ENCODE assay signal across 15 cellular contexts in genomic region chrX:44908198-44908597, GRCh38. TPM values are rescaled to one million over a fixed set of nuclear protein-coding genes. Genes with fewer than 3 reads are reported as not detected.
DNase-seq lines count a peak whose midpoint lies in the region; ATAC-seq and TF ChIP-seq lines count a peak whose summit lies in the region.
"Had no signal": no experiment of that assay in that cellular context is flagged by ENCODE, and none has a peak within 500 bp of the region (broad histone marks: within the 10 kb centered on the region; RNA-seq: fewer than 3 reads in every experiment).

No MANE protein-coding gene starts in this region.

- 0 out of 2 replicates have a peak overlapping the region, but pooled peaks have one; percentile 3 for H3K4me2 ChIP-seq in HCT116 (ENCODE audit: low read length)

- H3K27ac Mint-ChIP-seq in CD4-positive, CD25-positive, alpha-beta regulatory T cell, result peak overlapping the region in 2 of 3 donors; percentile 10 to 23
- H3K27ac Mint-ChIP-seq in activated naive CD8-positive, alpha-beta T cell treated with anti-CD3 and anti-CD28 coated beads, Interleukin-2, amount 50 U/mL, for 24 hours, result peak overlapping the region; percentile 66

- peaks cover 0 to 11% (median 3%) of the 10 kb centered on the region in 7 donors for H3K9me3 Mint-ChIP-seq in CD4-positive, CD25-positive, alpha-beta regulatory T cell
- peaks cover 4% of the 10 kb centered on the region for H3K9me3 Mint-ChIP-seq in activated naive CD8-positive, alpha-beta T cell treated with anti-CD3 and anti-CD28 coated beads, Interleukin-2, amount 50 U/mL, for 24 hours

- TF ChIP-seq CTCF in HCT116 (IDR thresholded peaks at IDR 0.05 in 2 of 3, conservative IDR thresholded peaks at IDR 0.05 in 1 of 3; ENCODE audit: borderline replicate concordance in 1 of 3, insufficient read depth in 1 of 3, low read depth in 2 of 3, low read length in 2 of 3), result no peak

- H3K36me3 ChIP-seq in CD4-positive, CD25-positive, alpha-beta regulatory T cell (ENCODE audit: control insufficient read depth, insufficient read depth, low read length), result no peaks in the 10 kb centered on the region
- H3K36me3 ChIP-seq in HCT116 (ENCODE audit: control insufficient read depth in 1 of 2, insufficient read depth in 2 of 2, low read length in 2 of 2), result no peaks in the 10 kb centered on the region
- H3K36me3 ChIP-seq: colonic mucosa, heart left ventricle, prostate gland had no signal

- no peak overlapping the region for H3K27ac ChIP-seq in CD4-positive, CD25-positive, alpha-beta regulatory T cell (ENCODE audit: insufficient read depth, low read length, poor library complexity, severe bottlenecking)
- H3K27ac ChIP-seq in HCT116 (ENCODE audit: low read depth, low read length), result no peak overlapping the region
- H3K27ac ChIP-seq in caudate nucleus (ENCODE audit: low read depth, low read length), result no peak overlapping the region
- H3K27ac ChIP-seq: colonic mucosa, prostate gland, VCaP had no signal

- CTCF ChIA-PET in HCT116 (lab: Charles Lee), result no interaction called here

- H3K4me1 Mint-ChIP-seq in CD4-positive, CD25-positive, alpha-beta regulatory T cell, result peaks cover 27 to 73% (median 55%) of the 10 kb centered on the region in 4 donors
- peaks cover 54% of the 10 kb centered on the region for H3K4me1 Mint-ChIP-seq in activated naive CD8-positive, alpha-beta T cell treated with anti-CD3 and anti-CD28 coated beads, Interleukin-2, amount 50 U/mL, for 24 hours

- no peak for ATAC-seq in CD4-positive, CD25-positive, alpha-beta regulatory T cell (ENCODE audit: low read depth in 2 of 2)
- ATAC-seq in HCT116, result no peak
- peak; percentile 33 for ATAC-seq in activated naive CD8-positive, alpha-beta T cell treated with anti-CD3 and anti-CD28 coated beads, Interleukin-2, amount 50 U/mL, for 24 hours

- H3K4me3 ChIP-seq in CD4-positive, CD25-positive, alpha-beta regulatory T cell (ENCODE audit: low read depth, low read length), result peak overlapping the region; percentile 28
- no peak overlapping the region for H3K4me3 ChIP-seq in HCT116 (replicated peaks in 1 of 2; ENCODE audit: low read depth in 1 of 2, low read length in 2 of 2)
- H3K4me3 ChIP-seq: colonic mucosa, heart left ventricle, lung, prostate gland had no signal

- H3K9me3 ChIP-seq in CD4-positive, CD25-positive, alpha-beta regulatory T cell (ENCODE audit: control insufficient read depth in 2 of 2, low read length in 2 of 2), result peaks cover 0 to 3% of the 10 kb centered on the region in 2 experiments
- H3K9me3 ChIP-seq in HCT116 (ENCODE audit: control insufficient read depth in 1 of 2, insufficient read depth in 1 of 2, low read depth in 1 of 2, low read length in 2 of 2), result no peaks in the 10 kb centered on the region
- H3K9me3 ChIP-seq: colonic mucosa, prostate gland had no signal

- H2AFZ ChIP-seq in HCT116 (ENCODE audit: low read depth, low read length, poor library complexity, severe bottlenecking), result no peak overlapping the region

- peaks cover 84% of the 10 kb centered on the region for H3K79me2 ChIP-seq in HCT116 (ENCODE audit: insufficient read depth, low read length)

- H3K4me1 ChIP-seq in CD4-positive, CD25-positive, alpha-beta regulatory T cell (ENCODE audit: control insufficient read depth, insufficient read depth, low read length, poor library complexity, severe bottlenecking), result peaks cover 22% of the 10 kb centered on the region
- H3K4me1 ChIP-seq in HCT116 (ENCODE audit: control insufficient read depth in 1 of 2, insufficient read depth in 2 of 2, low read length in 2 of 2), result peaks cover 8 to 28% of the 10 kb centered on the region in 2 experiments
- H3K4me1 ChIP-seq: colonic mucosa, prostate gland had no signal

- TF ChIP-seq POLR2A in HCT116 (IDR thresholded peaks at IDR 0.05; ENCODE audit: borderline replicate concordance, extremely low read depth, insufficient read depth, insufficient read length), result no peak

- H3K36me3 Mint-ChIP-seq in CD4-positive, CD25-positive, alpha-beta regulatory T cell, result peaks cover 11% of the 10 kb centered on the region
- H3K36me3 Mint-ChIP-seq in activated naive CD8-positive, alpha-beta T cell treated with anti-CD3 and anti-CD28 coated beads, Interleukin-2, amount 50 U/mL, for 24 hours (ENCODE audit: low read depth), result peaks cover 2% of the 10 kb centered on the region

- H3K9me2 ChIP-seq in HCT116 (ENCODE audit: insufficient read depth), result no peaks in the 10 kb centered on the region

- no peak overlapping the region for H3K9ac ChIP-seq in HCT116 (ENCODE audit: low read length)

- no peaks in the 10 kb centered on the region for H4K20me1 ChIP-seq in HCT116 (ENCODE audit: insufficient read depth)

- POLR2A ChIA-PET in HCT116 (lab: Charles Lee), result no interaction called here

- peak overlapping the region; percentile 53 to 74 (median 64) for H3K4me3 Mint-ChIP-seq in CD4-positive, CD25-positive, alpha-beta regulatory T cell
- peak overlapping the region; percentile 18 for H3K4me3 Mint-ChIP-seq in activated naive CD8-positive, alpha-beta T cell treated with anti-CD3 and anti-CD28 coated beads, Interleukin-2, amount 50 U/mL, for 24 hours

- BruUV-seq in HCT116 (replicated peaks; lab: Mats Ljungman, UMichigan), result no TSS peak

- RAD21 ChIA-PET in HCT116 (lab: Charles Lee; ENCODE audit: low non-redundant PET in 1 of 2, low total read pairs in 2 of 2, uncharacterized antibody in 2 of 2, unreplicated experiment in 2 of 2), result no interaction called here

- DNase-seq in CD4-positive, CD25-positive, alpha-beta regulatory T cell, result no peak
- no peak for DNase-seq in HCT116 (ENCODE audit: low read depth, low spot score)
- DNase-seq in activated naive CD8-positive, alpha-beta T cell treated with anti-CD3 and anti-CD28 coated beads, Interleukin-2, amount 50 U/mL, for 24 hours, result no peak
- peak; percentile 45 for DNase-seq in myocyte (ENCODE audit: low read depth)
- DNase-seq in caudate nucleus (lab: John Stamatoyannopoulos, UW), result no peak
- DNase-seq in effector CD4-positive, alpha-beta T cell, result no peak
- no peak for DNase-seq in NOMO-1 (lab: John Stamatoyannopoulos, UW; ENCODE audit: unreplicated experiment in 2 of 2)
- DNase-seq in glomerular visceral epithelial cell (ENCODE audit: extremely low spot score), result no peak
- DNase-seq: colonic mucosa; heart left ventricle; MM.1S; stimulated activated CD4-positive, alpha-beta T cell treated with anti-CD3 and anti-CD28 coated beads, Interleukin-4, amount 100 ng/mL, for 24 hours had no signal

- intact Hi-C loops in HCT116 (cut with micrococcal nuclease), result no loop called here

- no peak for TF ChIP-seq RAD21 in HCT116 (IDR thresholded peaks at IDR 0.05; ENCODE audit: low read depth)

- H3K27me3 ChIP-seq in CD4-positive, CD25-positive, alpha-beta regulatory T cell (ENCODE audit: control insufficient read depth, insufficient read depth, low read length), result no peaks in the 10 kb centered on the region
- H3K27me3 ChIP-seq in HCT116 (ENCODE audit: insufficient read depth, low read length), result no peaks in the 10 kb centered on the region
- H3K27me3 ChIP-seq: colonic mucosa, heart left ventricle had no signal

- H3K27me3 Mint-ChIP-seq in CD4-positive, CD25-positive, alpha-beta regulatory T cell, result no peaks in the 10 kb centered on the region
- H3K27me3 Mint-ChIP-seq in activated naive CD8-positive, alpha-beta T cell treated with anti-CD3 and anti-CD28 coated beads, Interleukin-2, amount 50 U/mL, for 24 hours, result no peaks in the 10 kb centered on the region

TF ChIP-seq in HCT116, 20 proteins besides CTCF, POLR2A, EP300 and RAD21:
- TF ChIP-seq POLR2AphosphoS5 (IDR thresholded peaks at IDR 0.05; ENCODE audit: low read depth, low read length) (no peak), EGR1 (IDR thresholded peaks at IDR 0.05; ENCODE audit: low read depth) (no peak), JUND (IDR thresholded peaks at IDR 0.05) (0 out of 2 replicates have a peak, but pooled peaks have one; percentile 19), EZH2 (IDR thresholded peaks at IDR 0.05) (no peak)
- TF ChIP-seq, protein P1, sequence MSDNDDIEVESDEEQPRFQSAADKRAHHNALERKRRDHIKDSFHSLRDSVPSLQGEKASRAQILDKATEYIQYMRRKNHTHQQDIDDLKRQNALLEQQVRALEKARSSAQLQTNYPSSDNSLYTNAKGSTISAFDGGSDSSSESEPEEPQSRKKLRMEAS (IDR thresholded peaks at IDR 0.05), result no peak

RNA-seq across cellular contexts. Expression of gene KDM6A, which starts 35.2 kb away (rescaled TPM):
- 116 TPM for total RNA-seq in CD4-positive, CD25-positive, alpha-beta regulatory T cell
- 10 to 100 TPM in 3 of 4 donors, 1 to 10 TPM in 1; 9.2 to 20.9 (median 19.1) TPM for polyA plus RNA-seq in CD4-positive, CD25-positive, alpha-beta regulatory T cell
- total RNA-seq in HCT116 (2021; ENCODE audit: unreplicated experiment) (21.0 TPM), myocyte (10.2 and 10.7 TPM in 2 replicates)
- 16.2 and 16.4 TPM in 2 replicates for polyA plus RNA-seq in HCT116 (2012)
- polyA plus RNA-seq in myocyte (2012), result 5.6 TPM
